Comparison of ENCODE assay signal across 38 cellular contexts in the genomic region with DNA sequence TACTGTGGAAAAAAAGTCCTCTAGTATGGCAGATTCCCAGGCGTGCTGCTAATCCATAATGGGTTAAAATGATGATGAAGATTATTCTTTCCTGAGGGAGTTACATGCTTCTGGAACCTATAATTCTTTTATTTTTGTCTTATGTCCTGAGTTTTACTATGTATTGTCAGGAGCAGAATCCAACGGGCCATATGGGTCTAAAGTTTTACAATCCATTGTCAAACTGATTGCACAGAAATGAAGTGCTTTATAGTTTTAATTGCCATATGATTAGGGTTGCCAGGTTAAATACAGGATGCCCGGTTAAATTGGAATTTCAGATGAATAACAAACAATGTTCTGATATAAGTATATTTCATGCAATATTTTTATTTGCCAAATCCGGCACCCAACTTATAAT.
"Had no signal": no experiment of that assay in that cellular context is flagged by ENCODE, and none has a peak within 500 bp of the region (broad histone marks: within the 10 kb centered on the region; RNA-seq: fewer than 3 reads in every experiment).

No MANE protein-coding gene starts in this region.

- H3K4me1 Mint-ChIP-seq: activated T-helper 17 cell treated with anti-CD3 and anti-CD28 coated beads, Interleukin-2, amount 50 U/mL, for 72 hours; central memory CD8-positive, alpha-beta T cell had no signal

- ATAC-seq: activated naive CD4-positive, alpha-beta T cell treated with anti-CD3 and anti-CD28 coated beads, Interleukin-2, amount 50 U/mL, for 72 hours; activated naive CD8-positive, alpha-beta T cell treated with anti-CD3 and anti-CD28 coated beads, Interleukin-2, amount 50 U/mL, for 24 hours; activated T-cell treated with anti-CD3 and anti-CD28 coated beads, Interleukin-2, amount 50 U/mL, for 4 hours; activated T-cell treated with anti-CD3 and anti-CD28 coated beads, Interleukin-2, amount 50 U/mL, for 72 hours; activated T-helper 17 cell treated with anti-CD3 and anti-CD28 coated beads, Interleukin-2, amount 50 U/mL, for 72 hours; body of pancreas had no signal

- H3K27ac Mint-ChIP-seq: activated naive CD4-positive, alpha-beta T cell treated with anti-CD3 and anti-CD28 coated beads for 36 hours; activated naive CD4-positive, alpha-beta T cell treated with anti-CD3 and anti-CD28 coated beads, Interleukin-2, amount 10 ng/mL, durations not matched to agents 7 days and 5 days; activated naive CD4-positive, alpha-beta T cell treated with anti-CD3 and anti-CD28 coated beads, Interleukin-2, amount 50 U/mL, for 72 hours; activated naive CD8-positive, alpha-beta T cell; activated naive CD8-positive, alpha-beta T cell treated with anti-CD3 and anti-CD28 coated beads for 36 hours; activated naive CD8-positive, alpha-beta T cell treated with anti-CD3 and anti-CD28 coated beads, Interleukin-2, amount 10 ng/mL, durations not matched to agents 7 days and 5 days; activated naive CD8-positive, alpha-beta T cell treated with anti-CD3 and anti-CD28 coated beads, Interleukin-2, amount 50 U/mL, for 24 hours; activated T-cell treated with anti-CD3 and anti-CD28 coated beads, Interleukin-2, amount 50 U/mL, for 24 hours; activated T-cell treated with anti-CD3 and anti-CD28 coated beads, Interleukin-2, amount 50 U/mL, for 72 hours; activated T-helper 1 cell treated with anti-CD3 and anti-CD28 coated beads, Interleukin-12 subunit alpha, Interleukin-12 subunit beta, Interleukin-2, Interleukin-4 antibody, amounts not matched to agents 30 ng/mL and 10 ng/mL and 1 ng/mL, durations not matched to agents 14 hours and 24 hours and 36 hours; activated T-helper 17 cell treated with anti-CD3 and anti-CD28 coated beads, Interleukin-2, amount 50 U/mL, for 72 hours; activated T-helper 2 cell treated with anti-CD3 and anti-CD28 coated beads, Interferon-gamma antibody, Interleukin-2, Interleukin-4, amounts not matched to agents 10 μg/mL and 5 μg/mL and 100 μg/mL, durations not matched to agents 14 hours and 24 hours and 36 hours; brain had no signal

- H3K27me3 Mint-ChIP-seq: activated naive CD8-positive, alpha-beta T cell had no signal

- DNase-seq: activated effector memory CD4-positive, alpha-beta T cell treated with anti-CD3 and anti-CD28 coated beads, Interleukin-2, amount 50 U/mL, for 16 hours; activated effector memory CD4-positive, alpha-beta T cell treated with Interleukin-2 at 50 U/mL for 16 hours; activated gamma-delta T cell; activated gamma-delta T cell treated with Interleukin-2 at 50 U/mL for 16 hours; activated naive CD4-positive, alpha-beta T cell; activated naive CD4-positive, alpha-beta T cell treated with anti-CD3 and anti-CD28 coated beads for 36 hours; activated naive CD4-positive, alpha-beta T cell treated with anti-CD3 and anti-CD28 coated beads, Interleukin-2, amount 10 ng/mL, durations not matched to agents 7 days and 5 days; activated naive CD4-positive, alpha-beta T cell treated with anti-CD3 and anti-CD28 coated beads, Interleukin-2, amount 50 U/mL, for 16 hours; activated naive CD4-positive, alpha-beta T cell treated with Interleukin-2 at 50 U/mL for 16 hours; activated naive CD8-positive, alpha-beta T cell treated with anti-CD3 and anti-CD28 coated beads for 36 hours; activated naive CD8-positive, alpha-beta T cell treated with anti-CD3 and anti-CD28 coated beads, Interleukin-2, amount 10 ng/mL, durations not matched to agents 7 days and 5 days; activated naive CD8-positive, alpha-beta T cell treated with anti-CD3 and anti-CD28 coated beads, Interleukin-2, amount 50 U/mL, for 24 hours; activated T-cell treated with anti-CD3 and anti-CD28 coated beads, Interleukin-2, amount 50 U/mL, for 1 hour; activated T-cell treated with anti-CD3 and anti-CD28 coated beads, Interleukin-2, amount 50 U/mL, for 24 hours; activated T-cell treated with anti-CD3 and anti-CD28 coated beads, Interleukin-2, amount 50 U/mL, for 4 hours; activated T-cell treated with anti-CD3 and anti-CD28 coated beads, Interleukin-2, amount 50 U/mL, for 48 hours; activated T-cell treated with anti-CD3 and anti-CD28 coated beads, Interleukin-2, amount 50 U/mL, for 72 hours; adrenal gland; amniotic stem cell; amygdala; anterior cingulate cortex; aorta; body of pancreas; brain microvascular endothelial cell; caudate nucleus; central memory CD4-positive, alpha-beta T cell; cerebellar nuclear complex had no signal

- H3K36me3 Mint-ChIP-seq: activated naive CD4-positive, alpha-beta T cell treated with anti-CD3 and anti-CD28 coated beads, Interleukin-2, amount 10 ng/mL, durations not matched to agents 7 days and 5 days; activated naive CD4-positive, alpha-beta T cell treated with anti-CD3 and anti-CD28 coated beads, Interleukin-2, amount 50 U/mL, for 24 hours; activated naive CD8-positive, alpha-beta T cell treated with anti-CD3 and anti-CD28 coated beads for 36 hours; activated naive CD8-positive, alpha-beta T cell treated with anti-CD3 and anti-CD28 coated beads, Interleukin-2, amount 10 ng/mL, durations not matched to agents 7 days and 5 days; brain had no signal

- H3K4me3 Mint-ChIP-seq: activated naive CD4-positive, alpha-beta T cell treated with anti-CD3 and anti-CD28 coated beads for 36 hours; activated naive CD4-positive, alpha-beta T cell treated with anti-CD3 and anti-CD28 coated beads, Interleukin-2, amount 10 ng/mL, durations not matched to agents 7 days and 5 days; activated naive CD4-positive, alpha-beta T cell treated with anti-CD3 and anti-CD28 coated beads, Interleukin-2, amount 50 U/mL, for 24 hours; activated naive CD8-positive, alpha-beta T cell; activated naive CD8-positive, alpha-beta T cell treated with anti-CD3 and anti-CD28 coated beads for 36 hours; activated naive CD8-positive, alpha-beta T cell treated with anti-CD3 and anti-CD28 coated beads, Interleukin-2, amount 10 ng/mL, durations not matched to agents 7 days and 5 days; activated naive CD8-positive, alpha-beta T cell treated with anti-CD3 and anti-CD28 coated beads, Interleukin-2, amount 50 U/mL, for 24 hours; activated T-cell treated with anti-CD3 and anti-CD28 coated beads, Interleukin-2, amount 50 U/mL, for 24 hours; activated T-cell treated with anti-CD3 and anti-CD28 coated beads, Interleukin-2, amount 50 U/mL, for 4 hours; activated T-cell treated with anti-CD3 and anti-CD28 coated beads, Interleukin-2, amount 50 U/mL, for 72 hours; activated T-helper 1 cell treated with anti-CD3 and anti-CD28 coated beads, Interleukin-12 subunit alpha, Interleukin-12 subunit beta, Interleukin-2, Interleukin-4 antibody, amounts not matched to agents 30 ng/mL and 10 ng/mL and 1 ng/mL, durations not matched to agents 14 hours and 24 hours and 36 hours; activated T-helper 17 cell treated with anti-CD3 and anti-CD28 coated beads, Interleukin-2, amount 50 U/mL, for 72 hours; brain; central memory CD8-positive, alpha-beta T cell had no signal

- H3K4me3 ChIP-seq: adrenal gland, ascending aorta, body of pancreas, breast epithelium, cardiac muscle cell had no signal

- H3K4me1 ChIP-seq: ascending aorta, body of pancreas, breast epithelium had no signal

- H3K27me3 ChIP-seq: adrenal gland, ascending aorta, body of pancreas, brain microvascular endothelial cell, breast epithelium, cardiac muscle cell had no signal

- H3K27ac ChIP-seq: adrenal gland, ascending aorta, body of pancreas, brain microvascular endothelial cell, breast epithelium had no signal

- H3K9me3 Mint-ChIP-seq: activated naive CD4-positive, alpha-beta T cell treated with anti-CD3 and anti-CD28 coated beads for 36 hours; activated naive CD4-positive, alpha-beta T cell treated with anti-CD3 and anti-CD28 coated beads, Interleukin-2, amount 10 ng/mL, durations not matched to agents 7 days and 5 days; activated naive CD4-positive, alpha-beta T cell treated with anti-CD3 and anti-CD28 coated beads, Interleukin-2, amount 50 U/mL, for 24 hours; activated naive CD8-positive, alpha-beta T cell treated with anti-CD3 and anti-CD28 coated beads for 36 hours; activated naive CD8-positive, alpha-beta T cell treated with anti-CD3 and anti-CD28 coated beads, Interleukin-2, amount 10 ng/mL, durations not matched to agents 7 days and 5 days; activated naive CD8-positive, alpha-beta T cell treated with anti-CD3 and anti-CD28 coated beads, Interleukin-2, amount 50 U/mL, for 24 hours; activated T-cell treated with anti-CD3 and anti-CD28 coated beads, Interleukin-2, amount 50 U/mL, for 24 hours; activated T-cell treated with anti-CD3 and anti-CD28 coated beads, Interleukin-2, amount 50 U/mL, for 4 hours; activated T-cell treated with anti-CD3 and anti-CD28 coated beads, Interleukin-2, amount 50 U/mL, for 72 hours; activated T-helper 1 cell treated with anti-CD3 and anti-CD28 coated beads, Interleukin-12 subunit alpha, Interleukin-12 subunit beta, Interleukin-2, Interleukin-4 antibody, amounts not matched to agents 30 ng/mL and 10 ng/mL and 1 ng/mL, durations not matched to agents 14 hours and 24 hours and 36 hours; activated T-helper 17 cell treated with anti-CD3 and anti-CD28 coated beads, Interleukin-2, amount 50 U/mL, for 72 hours; activated T-helper 2 cell treated with anti-CD3 and anti-CD28 coated beads, Interferon-gamma antibody, Interleukin-2, Interleukin-4, amounts not matched to agents 10 μg/mL and 5 μg/mL and 100 μg/mL, durations not matched to agents 14 hours and 24 hours and 36 hours; brain; central memory CD8-positive, alpha-beta T cell had no signal

- H3K36me3 ChIP-seq: ascending aorta, brain microvascular endothelial cell, breast epithelium, cardiac muscle cell had no signal

- H3K9me3 ChIP-seq: adrenal gland, ascending aorta, body of pancreas, breast epithelium had no signal
